15 cellular contexts compared by ENCODE assay signal in the genomic region with DNA sequence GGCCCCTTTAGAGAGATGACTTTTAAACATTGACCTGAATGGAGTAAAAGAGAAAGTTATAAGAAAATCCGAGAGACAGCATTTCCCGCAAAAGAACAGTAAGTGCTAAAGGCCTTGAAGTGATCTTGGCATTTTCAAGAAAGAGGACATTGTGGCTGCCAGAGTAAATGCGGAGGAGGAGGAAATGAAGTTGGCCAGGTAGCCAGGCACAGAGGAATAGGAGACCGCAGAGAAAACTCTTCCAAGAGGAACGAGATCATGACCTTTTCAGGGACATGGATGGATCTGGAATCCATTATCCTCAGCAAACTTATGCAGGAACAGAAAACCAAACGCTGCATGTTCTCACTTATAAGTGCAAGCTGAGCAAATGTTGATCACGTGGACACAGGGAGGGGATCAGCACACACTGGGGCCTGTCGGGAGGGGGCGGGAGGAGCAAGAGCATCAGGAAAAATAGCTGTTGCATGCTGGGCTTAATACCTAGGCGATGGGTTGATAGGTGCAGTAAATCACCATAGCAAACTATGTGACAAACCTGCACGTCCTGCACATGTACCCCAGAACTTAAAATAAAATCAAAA. TPM values are rescaled to one million over a fixed set of nuclear protein-coding genes. Genes with fewer than 3 reads are reported as not detected.
DNase-seq lines count a peak whose midpoint lies in the region; ATAC-seq and TF ChIP-seq lines count a peak whose summit lies in the region.
"Had no signal": no experiment of that assay in that cellular context is flagged by ENCODE, and none has a peak within 500 bp of the region (broad histone marks: within the 10 kb centered on the region; RNA-seq: fewer than 3 reads in every experiment).

No MANE protein-coding gene starts in this region.

- no peak overlapping the region for H3K4me3 ChIP-seq in heart left ventricle
- H3K4me3 ChIP-seq in testis = no peak overlapping the region
- H3K4me3 ChIP-seq: ascending aorta, Peyer's patch had no signal

- intact Hi-C loops in heart left ventricle (cut with DNase I) (loop anchor here in 4 of 10 donors (5.0 to 10.0 kb wide), 3 partner anchors 45 to 52 kb away; a partner anchor contains a TSS), testis (cut with DNase I; ENCODE audit: low total_unique reads) (no loop called here)

- DNase-seq in NCI-H2107 (lab: John Stamatoyannopoulos, UW) (peak; percentile 73), NCI-H2107 treated with DMSO at 0.1 percent for 48 hours (lab: John Stamatoyannopoulos, UW; ENCODE audit: unreplicated experiment) (no peak), NCI-H2171 treated with DMSO at 0.1 percent for 48 hours (lab: John Stamatoyannopoulos, UW) (peak; percentile 82), heart left ventricle (peak in 2 of 5 donors; percentile 28 to 37), testis (peak; percentile 45), T-helper 2 cell (no peak), NK-92 (lab: John Stamatoyannopoulos, UW; ENCODE audit: unreplicated experiment) (no peak), foreskin keratinocyte (no peak)
- DNase-seq: activated CD4-positive, alpha-beta T cell treated with anti-CD3 and anti-CD28 coated beads, Interleukin-2, amount 50 U/mL, for 1 hour; Caco-2; effector CD4-positive, alpha-beta T cell; naive B cell; NCI-H1694; Peyer's patch had no signal

- H3K9me3 ChIP-seq in heart left ventricle (no peaks in the 10 kb centered on the region), testis (no peaks in the 10 kb centered on the region)
- H3K9me3 ChIP-seq: ascending aorta, Caco-2, Peyer's patch had no signal

- ATAC-seq in heart left ventricle = peak; percentile 63 to 73 (median 68)
- ATAC-seq in foreskin keratinocyte = no peak

- no peaks in the 10 kb centered on the region for H3K27me3 ChIP-seq in heart left ventricle
- H3K27me3 ChIP-seq in testis = no peaks in the 10 kb centered on the region
- H3K27me3 ChIP-seq in foreskin keratinocyte = no peaks in the 10 kb centered on the region
- H3K27me3 ChIP-seq: ascending aorta, Peyer's patch had no signal

- WGBS in heart left ventricle, 4 donors = 25 to 37% (median 28%) methylated on average over 11 of the region's 11 CpGs
- 35 to 40% methylated on average over 11 of the region's 11 CpGs for WGBS in testis, 2 donors

- H3K27ac ChIP-seq in heart left ventricle = peak overlapping the region in 9 of 12 donors; percentile 0 to 72 (median 32)
- peak overlapping the region; percentile 33 to 77 for H3K27ac ChIP-seq in testis
- no peak overlapping the region for H3K27ac ChIP-seq in foreskin keratinocyte
- H3K27ac ChIP-seq: ascending aorta, Peyer's patch had no signal

- H3K4me1 ChIP-seq in heart left ventricle = peaks cover 0 to 29% (median 18%) of the 10 kb centered on the region in 12 donors
- peaks cover 11% of the 10 kb centered on the region for H3K4me1 ChIP-seq in testis
- no peaks in the 10 kb centered on the region for H3K4me1 ChIP-seq in foreskin keratinocyte
- H3K4me1 ChIP-seq: ascending aorta, Caco-2, Peyer's patch had no signal

- TF ChIP-seq POLR2A in heart left ventricle (IDR thresholded peaks at IDR 0.05) (no peak), testis (IDR thresholded peaks at IDR 0.05) (no peak)

- peaks cover 0 to 36% (median 14%) of the 10 kb centered on the region in 9 donors for H3K36me3 ChIP-seq in heart left ventricle
- no peaks in the 10 kb centered on the region for H3K36me3 ChIP-seq in testis (ENCODE audit: low read depth, missing control alignments)

- peak in 1 of 12 donors; percentile 18 for TF ChIP-seq CTCF in heart left ventricle (IDR thresholded peaks at IDR 0.05)
- no peak for TF ChIP-seq CTCF in testis (IDR thresholded peaks at IDR 0.05)
- TF ChIP-seq CTCF in foreskin keratinocyte (conservative IDR thresholded peaks at IDR 0.05) = no peak

RNA-seq across cellular contexts. Expression of a gene that starts 49.7 kb away (rescaled TPM):
- total RNA-seq in heart left ventricle (10 to 100 TPM in 2 of 9 donors, 1 to 10 TPM in 7; 3.4 to 14.1 (median 6.0) TPM), testis (10 to 100 TPM; 14.7 to 20.6 TPM), foreskin keratinocyte (3.2 and 3.6 TPM in 2 replicates)
- polyA plus RNA-seq in heart left ventricle (1 to 10 TPM; 1.2 to 2.6 TPM), testis (ENCODE audit: insufficient read depth, low read depth, low replicate concordance) (11.6 TPM), foreskin keratinocyte (0.75 and 0.78 TPM in 2 replicates)

RNA-seq across cellular contexts. Expression of a gene that starts 51.3 kb away (rescaled TPM):
- 1 to 10 TPM in 4 of 9 donors, under 1 TPM in 5; 0.44 to 4.5 (median 0.93) TPM for total RNA-seq in heart left ventricle
- 1 to 10 TPM in 1 of 2 donors, under 1 TPM in 1; 0.61 to 1.5 TPM for polyA plus RNA-seq in heart left ventricle
- 10 to 100 TPM; 70.9 to 72.0 TPM for total RNA-seq in testis
- 126 TPM for polyA plus RNA-seq in testis (ENCODE audit: insufficient read depth, low read depth, low replicate concordance)
- total RNA-seq in foreskin keratinocyte = 1.8 and 2.2 TPM in 2 replicates
- 1.7 and 1.9 TPM in 2 replicates for polyA plus RNA-seq in foreskin keratinocyte
- total RNA-seq: ascending aorta had no signal

Comparison
In these comparisons a context has a peak if more than half of its experiments do, and no peak if none do; other contexts are left out.
1. DNase-seq: peak in NCI-H2107 (single experiment), NCI-H2171 treated with DMSO at 0.1 percent for 48 hours (single experiment) and testis (single experiment); none in NCI-H2107 treated with DMSO at 0.1 percent for 48 hours (single experiment), T-helper 2 cell (0 of 5), NK-92 (single experiment) and foreskin keratinocyte (0 of 2).
2. RNA of a gene that starts 51.3 kb away (total RNA-seq): 70.9 to 72.0 TPM in testis; 1.8 to 2.2 TPM in foreskin keratinocyte and 0.44 to 4.5 TPM in heart left ventricle; every median in the first group is over 10 times any median in the second.